ENCODE assay signal across 21 cellular contexts in the genomic region with DNA sequence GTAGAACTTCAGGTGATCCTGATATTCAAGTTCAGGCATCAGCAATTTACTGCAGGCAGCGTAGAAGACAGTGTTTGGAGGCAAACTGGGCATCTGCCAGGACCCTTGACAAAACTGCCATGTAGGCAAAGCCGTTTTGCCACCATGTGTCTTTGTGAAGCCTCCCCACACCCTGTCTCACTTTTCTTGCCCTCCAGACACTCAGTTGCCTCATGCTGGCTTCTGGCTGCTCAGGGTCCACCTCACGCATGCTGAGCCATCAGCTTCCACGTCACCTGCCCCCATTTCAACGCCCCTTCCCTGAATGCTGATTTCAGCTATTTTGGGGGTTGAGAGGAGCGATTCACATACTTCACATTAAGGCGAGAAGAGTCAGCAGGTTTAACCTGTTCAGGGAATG.
DNase-seq lines count a peak whose midpoint lies in the region; ATAC-seq, FAIRE-seq and TF ChIP-seq lines count a peak whose summit lies in the region.
"Had no signal": no experiment of that assay in that cellular context is flagged by ENCODE, and none has a peak within 500 bp of the region (broad histone marks: within the 10 kb centered on the region; RNA-seq: fewer than 3 reads in every experiment).

No MANE protein-coding gene starts in this region.

- H2BK120ac ChIP-seq in trophoblast cell (ENCODE audit: insufficient read depth, low read length, poor library complexity): no peak overlapping the region

- no peak for TF ChIP-seq POLR2A in A549 (IDR thresholded peaks at IDR 0.05; ENCODE audit: low read length)

- ATAC-seq in A549: no peak
- ATAC-seq: CD8-positive, alpha-beta T cell; K562 had no signal

- POLR2A ChIA-PET in A549 (lab: Yijun Ruan, JAX) (no interaction called here), PC-9 (lab: Charles Lee; ENCODE audit: unreplicated experiment) (no interaction called here)
- POLR2A ChIA-PET in activated CD4-positive, alpha-beta T cell treated with anti-CD3 and anti-CD28 coated beads, Interleukin-2, amount 10 ng/mL, durations not matched to agents 7 days and 5 days (lab: Charles Lee): no interaction called here

- no peak overlapping the region for H3K9ac ChIP-seq in kidney (ENCODE audit: low read length in 2 of 2)
- H3K9ac ChIP-seq in trophoblast cell (ENCODE audit: low read length): no peak overlapping the region

- H2BK5ac ChIP-seq in trophoblast cell (ENCODE audit: low read depth, low read length, poor library complexity): no peak overlapping the region

- H3K27me3 Mint-ChIP-seq in activated CD4-positive, alpha-beta T cell treated with anti-CD3 and anti-CD28 coated beads, Interleukin-2, amount 10 ng/mL, durations not matched to agents 7 days and 5 days: no peaks in the 10 kb centered on the region

- BruUV-seq in PC-9 (replicated peaks; lab: Mats Ljungman, UMichigan): no TSS peak

- WGBS in A549 (ENCODE audit: missing lambda C conversion rate): 9% methylated on average over 7 of the region's 7 CpGs
- no CpG with 5 or more reads among the region's 7 CpGs for WGBS in trophoblast cell (ENCODE audit: extremely low coverage, insufficient coverage, insufficient read length)

- H4K12ac ChIP-seq in trophoblast cell (ENCODE audit: low read depth, low read length): no peak overlapping the region

- H3K36me3 Mint-ChIP-seq in activated CD4-positive, alpha-beta T cell treated with anti-CD3 and anti-CD28 coated beads, Interleukin-2, amount 10 ng/mL, durations not matched to agents 7 days and 5 days (ENCODE audit: low read depth): no peaks in the 10 kb centered on the region
- H3K36me3 Mint-ChIP-seq: CD8-positive, alpha-beta T cell had no signal

- no peak for TF ChIP-seq CTCF in A549 (IDR thresholded peaks at IDR 0.05)
- no peak for TF ChIP-seq CTCF in PC-9 (conservative IDR thresholded peaks at IDR 0.05)
- no peak for TF ChIP-seq CTCF in kidney (IDR thresholded peaks at IDR 0.05; ENCODE audit: borderline replicate concordance, extremely low read depth, insufficient read depth)

- no peak overlapping the region for H4K91ac ChIP-seq in trophoblast cell (ENCODE audit: low read depth, low read length)

- intact Hi-C loops in PC-9 (cut with micrococcal nuclease; ENCODE audit: unreplicated experiment) (loop anchor here (10.0 kb wide), 1 partner anchor 155 kb away; no protein-coding TSS in a partner anchor), kidney (cut with DNase I) (no loop called here)

- H3K23ac ChIP-seq in trophoblast cell (ENCODE audit: low read length): no peak overlapping the region

- no peak overlapping the region for H3K4me3 ChIP-seq in A549
- H3K4me3 ChIP-seq in PC-9: no peak overlapping the region
- no peak overlapping the region for H3K4me3 ChIP-seq in kidney (ENCODE audit: low read length in 2 of 2)
- no peak overlapping the region for H3K4me3 ChIP-seq in trophoblast cell (ENCODE audit: low read depth, low read length)
- H3K4me3 ChIP-seq: K562 had no signal

- H3K79me1 ChIP-seq in trophoblast cell (ENCODE audit: low read length): no peaks in the 10 kb centered on the region

- no peak overlapping the region for H2AK5ac ChIP-seq in trophoblast cell (ENCODE audit: low read length)

- H3K27me3 ChIP-seq in PC-9 (ENCODE audit: insufficient read depth, low read depth) (0 out of 2 replicates have a peak, but pooled peaks cover 3% of the 10 kb centered on the region), trophoblast cell (ENCODE audit: insufficient read depth, low read length) (no peaks in the 10 kb centered on the region)

- H3K4me3 Mint-ChIP-seq in activated CD4-positive, alpha-beta T cell treated with anti-CD3 and anti-CD28 coated beads, Interleukin-2, amount 10 ng/mL, durations not matched to agents 7 days and 5 days: no peak overlapping the region
- H3K4me3 Mint-ChIP-seq: B cell; CD8-positive, alpha-beta T cell; HFFc6 had no signal

- H3K79me2 ChIP-seq in PC-9 (ENCODE audit: low read depth) (no peaks in the 10 kb centered on the region), trophoblast cell (ENCODE audit: control insufficient read depth, insufficient read depth, low read length, poor library complexity) (no peaks in the 10 kb centered on the region)

- H3K4me1 Mint-ChIP-seq in activated CD4-positive, alpha-beta T cell treated with anti-CD3 and anti-CD28 coated beads, Interleukin-2, amount 10 ng/mL, durations not matched to agents 7 days and 5 days: no peaks in the 10 kb centered on the region

- no peak for FAIRE-seq in A549 (lab: Jason Lieb, UNC)
- FAIRE-seq in kidney (lab: Jason Lieb, UNC): no peak
- FAIRE-seq: D721Med, GM19239, H1, HTR-8/SVneo, K562 had no signal

- H3K4me1 ChIP-seq in A549 (no peaks in the 10 kb centered on the region), PC-9 (replicated peaks; ENCODE audit: insufficient read depth) (peaks cover 10% of the 10 kb centered on the region), kidney (ENCODE audit: control insufficient read depth in 1 of 2, insufficient read depth in 1 of 2, low read depth in 1 of 2, low read length in 2 of 2) (peaks cover 6 to 9% of the 10 kb centered on the region in 2 donors), trophoblast cell (ENCODE audit: control insufficient read depth in 1 of 2, insufficient read depth in 2 of 2, low read length in 2 of 2) (peaks cover 0 to 5% of the 10 kb centered on the region in 2 experiments)

- H4K8ac ChIP-seq in trophoblast cell (ENCODE audit: low read depth, low read length): no peak overlapping the region

- H3K9me3 Mint-ChIP-seq in activated CD4-positive, alpha-beta T cell treated with anti-CD3 and anti-CD28 coated beads, Interleukin-2, amount 10 ng/mL, durations not matched to agents 7 days and 5 days: no peaks in the 10 kb centered on the region
- H3K9me3 Mint-ChIP-seq: CD8-positive, alpha-beta T cell; HFFc6 had no signal

- H2AFZ ChIP-seq in PC-9 (peak overlapping the region; percentile 13; the same call in 1 of the 2 replicates), trophoblast cell (ENCODE audit: insufficient read depth, low read length, poor library complexity) (no peak overlapping the region)

- no peaks in the 10 kb centered on the region for H3K9me3 ChIP-seq in A549
- H3K9me3 ChIP-seq in PC-9 (ENCODE audit: insufficient read depth, low read depth): no peaks in the 10 kb centered on the region
- H3K9me3 ChIP-seq in kidney (ENCODE audit: control insufficient read depth in 1 of 2, low read length in 2 of 2): no peaks in the 10 kb centered on the region
- no peaks in the 10 kb centered on the region for H3K9me3 ChIP-seq in trophoblast cell (ENCODE audit: insufficient read depth, low read depth, low read length)

- CTCF ChIA-PET in A549 (lab: Yijun Ruan, JAX) (no interaction called here), PC-9 (lab: Charles Lee) (no interaction called here)
- CTCF ChIA-PET in activated CD4-positive, alpha-beta T cell treated with anti-CD3 and anti-CD28 coated beads, Interleukin-2, amount 10 ng/mL, durations not matched to agents 7 days and 5 days (lab: Charles Lee): interaction anchor here (1.2 to 2.0 kb wide), 2 partner anchors 9 to 14 kb away, joined by 5 read pairs; no protein-coding TSS in a partner anchor

- H2BK12ac ChIP-seq in trophoblast cell (ENCODE audit: low read length): no peak overlapping the region

- no peak overlapping the region for H3K4ac ChIP-seq in trophoblast cell (ENCODE audit: low read depth, low read length)

- no peaks in the 10 kb centered on the region for H3K9me2 ChIP-seq in PC-9 (ENCODE audit: insufficient read depth)

- H3K36me3 ChIP-seq in PC-9 (ENCODE audit: low read depth) (no peaks in the 10 kb centered on the region), kidney (ENCODE audit: control insufficient read depth in 1 of 2, insufficient read depth in 2 of 2, low read length in 2 of 2) (no peaks in the 10 kb centered on the region), trophoblast cell (ENCODE audit: control insufficient read depth in 1 of 2, insufficient read depth in 2 of 2, low read length in 2 of 2) (no peaks in the 10 kb centered on the region)

- no peaks in the 10 kb centered on the region for H4K20me1 ChIP-seq in PC-9 (ENCODE audit: insufficient read depth)

- no peak overlapping the region for H3K27ac Mint-ChIP-seq in activated CD4-positive, alpha-beta T cell treated with anti-CD3 and anti-CD28 coated beads, Interleukin-2, amount 10 ng/mL, durations not matched to agents 7 days and 5 days
- H3K27ac Mint-ChIP-seq: B cell; CD8-positive, alpha-beta T cell; HFFc6 had no signal

- no peak for TF ChIP-seq EP300 in A549 (IDR thresholded peaks at IDR 0.05)

- H3F3A ChIP-seq in PC-9 (ENCODE audit: insufficient read depth, low read depth): no peaks in the 10 kb centered on the region; the same call in 1 of the 2 replicates

- TF ChIP-seq RAD21 in A549 (conservative IDR thresholded peaks at IDR 0.05 in 1 of 2, IDR thresholded peaks at IDR 0.05 in 1 of 2): no peak

- H3K14ac ChIP-seq in trophoblast cell (ENCODE audit: low read length): no peak overlapping the region

- DNase-seq in A549 (ENCODE audit: low read depth in 1 of 2, low spot score in 1 of 2) (no peak), PC-9 (no peak), kidney (no peak), trophoblast cell (peak; percentile 84 to 89), medulla oblongata (ENCODE audit: extremely low spot score) (no peak), GDM1 (lab: John Stamatoyannopoulos, UW) (no peak)
- DNase-seq in activated CD4-positive, alpha-beta T cell treated with anti-CD3 and anti-CD28 coated beads, Interleukin-2, amount 10 ng/mL, durations not matched to agents 7 days and 5 days: no peak
- DNase-seq: CD8-positive, alpha-beta T cell; COR-L47; DMS153; DMS79 treated with DMSO at 0.1 percent for 48 hours; GF-D8; HCEC 1CT; HFFc6 had no signal

- no peak overlapping the region for H3K27ac ChIP-seq in A549
- H3K27ac ChIP-seq in PC-9: no peak overlapping the region
- H3K27ac ChIP-seq in kidney (ENCODE audit: low read depth in 2 of 2, low read length in 2 of 2): peak overlapping the region; percentile 12 to 26
- no peak overlapping the region for H3K27ac ChIP-seq in trophoblast cell (ENCODE audit: low read depth, low read length)
- H3K27ac ChIP-seq: C4-2B had no signal

- no peak overlapping the region for H3K18ac ChIP-seq in trophoblast cell (ENCODE audit: low read length)

- H3K4me2 ChIP-seq in A549 (no peak overlapping the region), PC-9 (no peak overlapping the region), trophoblast cell (ENCODE audit: low read length) (no peak overlapping the region)

TF ChIP-seq in A549, 52 proteins besides CTCF, POLR2A, EP300 and RAD21:
- TF ChIP-seq MAFK (IDR thresholded peaks at IDR 0.05; ENCODE audit: partially characterized antibody): peak; percentile 10
- TF ChIP-seq CHD4 (IDR thresholded peaks at IDR 0.05; ENCODE audit: borderline replicate concordance): no peak
TF ChIP-seq in A549: peak in this region for 1.

Comparison
In these comparisons a context has a peak if more than half of its experiments do, and no peak if none do; other contexts are left out.
1. DNase-seq: peak in trophoblast cell (2 of 2); none in A549 (0 of 2), PC-9 (0 of 2), kidney (single experiment), activated CD4-positive, alpha-beta T cell treated with anti-CD3 and anti-CD28 coated beads, Interleukin-2, amount 10 ng/mL, durations not matched to agents 7 days and 5 days (single experiment), medulla oblongata (single experiment) and GDM1 (single experiment).
2. H3K27ac ChIP-seq: peak in kidney (2 of 2); none in A549 (0 of 2), PC-9 (single experiment) and trophoblast cell (single experiment).